Comparison of ENCODE assay signal across 8 cellular contexts in the genomic region with DNA sequence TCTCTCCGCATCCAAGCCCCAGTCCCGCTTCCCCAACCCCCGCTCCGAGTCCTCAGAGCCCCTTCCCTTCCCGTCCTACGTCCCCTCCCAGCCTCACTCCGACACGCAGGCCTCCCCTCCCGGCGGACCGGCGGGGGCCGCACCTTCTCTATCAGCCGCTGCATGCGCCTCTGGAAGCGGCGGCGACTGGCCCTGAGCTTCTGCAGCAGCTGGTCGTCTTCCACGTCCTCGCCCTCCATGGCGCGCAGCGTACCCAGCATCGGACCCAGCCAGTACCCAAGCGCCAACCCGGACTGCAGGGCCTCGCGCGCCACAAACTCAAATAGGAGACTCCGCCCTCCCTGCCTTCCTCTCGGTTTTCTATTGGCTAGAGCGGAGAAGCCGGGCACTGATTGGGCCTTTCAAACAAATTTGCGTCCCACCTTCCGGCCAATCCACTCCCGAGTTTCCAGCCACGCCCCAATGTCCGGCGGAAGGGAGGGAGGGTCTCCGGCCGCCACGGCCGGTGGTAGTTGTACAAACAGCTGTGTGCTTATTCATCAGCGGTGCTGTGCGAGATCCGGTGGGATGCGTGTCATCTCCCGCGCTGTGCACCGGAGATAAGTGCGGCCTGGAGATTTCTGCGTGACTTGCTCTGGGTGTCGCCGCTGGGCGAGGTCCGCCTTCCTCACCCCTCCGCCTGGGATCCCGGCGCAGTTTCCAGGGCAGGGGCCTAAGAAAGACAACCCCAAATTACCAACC. TPM values are rescaled to one million over a fixed set of nuclear protein-coding genes. Genes with fewer than 3 reads are reported as not detected.
DNase-seq lines count a peak whose midpoint lies in the region; ATAC-seq, FAIRE-seq and TF ChIP-seq lines count a peak whose summit lies in the region.

A gene with protein sequence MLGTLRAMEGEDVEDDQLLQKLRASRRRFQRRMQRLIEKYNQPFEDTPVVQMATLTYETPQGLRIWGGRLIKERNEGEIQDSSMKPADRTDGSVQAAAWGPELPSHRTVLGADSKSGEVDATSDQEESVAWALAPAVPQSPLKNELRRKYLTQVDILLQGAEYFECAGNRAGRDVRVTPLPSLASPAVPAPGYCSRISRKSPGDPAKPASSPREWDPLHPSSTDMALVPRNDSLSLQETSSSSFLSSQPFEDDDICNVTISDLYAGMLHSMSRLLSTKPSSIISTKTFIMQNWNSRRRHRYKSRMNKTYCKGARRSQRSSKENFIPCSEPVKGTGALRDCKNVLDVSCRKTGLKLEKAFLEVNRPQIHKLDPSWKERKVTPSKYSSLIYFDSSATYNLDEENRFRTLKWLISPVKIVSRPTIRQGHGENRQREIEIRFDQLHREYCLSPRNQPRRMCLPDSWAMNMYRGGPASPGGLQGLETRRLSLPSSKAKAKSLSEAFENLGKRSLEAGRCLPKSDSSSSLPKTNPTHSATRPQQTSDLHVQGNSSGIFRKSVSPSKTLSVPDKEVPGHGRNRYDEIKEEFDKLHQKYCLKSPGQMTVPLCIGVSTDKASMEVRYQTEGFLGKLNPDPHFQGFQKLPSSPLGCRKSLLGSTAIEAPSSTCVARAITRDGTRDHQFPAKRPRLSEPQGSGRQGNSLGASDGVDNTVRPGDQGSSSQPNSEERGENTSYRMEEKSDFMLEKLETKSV (minus strand): TSS at position 295 of the 741 bp plus-strand sequence. CDS start 35 bp downstream, at position 260.

- POLR2A ChIA-PET in activated naive CD8-positive, alpha-beta T cell treated with anti-CD3 and anti-CD28 coated beads, Interleukin-2, amount 10 ng/mL, durations not matched to agents 7 days and 5 days (lab: Charles Lee): interaction anchor here (0.6 to 1.7 kb wide), 8 partner anchors 9 to 647 kb away, joined by 3 to 9 read pairs (median 4); a partner anchor contains a TSS

- 0 to 1% methylated on average over 30 to 59 of the region's 60 CpGs for WGBS in upper lobe of left lung, 2 donors

- no peaks in the 10 kb centered on the region for H3K9me3 ChIP-seq in cardiac muscle cell (ENCODE audit: low read depth)
- H3K9me3 ChIP-seq in upper lobe of left lung: no peaks in the 10 kb centered on the region

- peak within 1 kb of the TSS; percentile 99 for H3K27ac Mint-ChIP-seq in activated naive CD8-positive, alpha-beta T cell treated with anti-CD3 and anti-CD28 coated beads, Interleukin-2, amount 10 ng/mL, durations not matched to agents 7 days and 5 days

- ATAC-seq in HG02798 (IDR thresholded peaks at IDR 0.05; ENCODE audit: poor library complexity, unreplicated experiment) (peak; percentile 98), upper lobe of left lung (ENCODE audit: low FRiP score in 2 of 2) (peak; percentile 96 to 99)
- ATAC-seq in activated naive CD8-positive, alpha-beta T cell treated with anti-CD3 and anti-CD28 coated beads, Interleukin-2, amount 10 ng/mL, durations not matched to agents 7 days and 5 days (ENCODE audit: low read depth): peak; percentile 95

- DNase-seq in GM12891 (ENCODE audit: insufficient read length, low spot score) (peak; percentile 97), NCI-H1417 treated with DMSO at 0.1 percent for 48 hours (lab: John Stamatoyannopoulos, UW) (peak; percentile 92), SW 1271 (lab: John Stamatoyannopoulos, UW) (peak; percentile 95 to 96), cardiac muscle cell (ENCODE audit: low read depth in 1 of 2, low spot score in 1 of 2) (peak; percentile 96), pons (ENCODE audit: low spot score) (peak; percentile 96), upper lobe of left lung (peak; percentile 92)
- DNase-seq in activated naive CD8-positive, alpha-beta T cell treated with anti-CD3 and anti-CD28 coated beads, Interleukin-2, amount 10 ng/mL, durations not matched to agents 7 days and 5 days: peak; percentile 91

- H3K27me3 Mint-ChIP-seq in activated naive CD8-positive, alpha-beta T cell treated with anti-CD3 and anti-CD28 coated beads, Interleukin-2, amount 10 ng/mL, durations not matched to agents 7 days and 5 days: peaks cover 2% of the 10 kb centered on the region

- H3K27me3 ChIP-seq in cardiac muscle cell (no peaks in the 10 kb centered on the region), upper lobe of left lung (no peaks in the 10 kb centered on the region)

- peaks cover 17% of the 10 kb centered on the region for H3K4me1 ChIP-seq in cardiac muscle cell (ENCODE audit: low read depth)
- H3K4me1 ChIP-seq in upper lobe of left lung: peaks cover 9 to 20% (median 11%) of the 10 kb centered on the region in 4 donors

- H3K9me3 Mint-ChIP-seq in activated naive CD8-positive, alpha-beta T cell treated with anti-CD3 and anti-CD28 coated beads, Interleukin-2, amount 10 ng/mL, durations not matched to agents 7 days and 5 days: no peaks in the 10 kb centered on the region

- TF ChIP-seq EP300 in upper lobe of left lung (IDR thresholded peaks at IDR 0.05): no peak

- TF ChIP-seq POLR2A in GM12891 (IDR thresholded peaks at IDR 0.05; ENCODE audit: low read depth, low read length) (peak; percentile 63), upper lobe of left lung (IDR thresholded peaks at IDR 0.05) (peak in 1 of 4 donors; percentile 72)

- H3K36me3 Mint-ChIP-seq in activated naive CD8-positive, alpha-beta T cell treated with anti-CD3 and anti-CD28 coated beads, Interleukin-2, amount 10 ng/mL, durations not matched to agents 7 days and 5 days: peaks cover 40% of the 10 kb centered on the region

- H3K27ac ChIP-seq in cardiac muscle cell (peak within 1 kb of the TSS; percentile 59), upper lobe of left lung (peak within 1 kb of the TSS in 3 of 4 donors; percentile 52 to 68 (median 55))

- peak; percentile 99 for FAIRE-seq in GM12891 (lab: Jason Lieb, UNC)

- peaks cover 42% of the 10 kb centered on the region for H3K4me1 Mint-ChIP-seq in activated naive CD8-positive, alpha-beta T cell treated with anti-CD3 and anti-CD28 coated beads, Interleukin-2, amount 10 ng/mL, durations not matched to agents 7 days and 5 days

- H3K36me3 ChIP-seq in cardiac muscle cell (no peaks in the 10 kb centered on the region), upper lobe of left lung (no peaks in the 10 kb centered on the region)

- H3K4me3 ChIP-seq in cardiac muscle cell: peak within 1 kb of the TSS; percentile 88
- H3K4me3 ChIP-seq in upper lobe of left lung: peak within 1 kb of the TSS; percentile 66 to 86 (median 80)

- no peak for TF ChIP-seq CTCF in cardiac muscle cell (IDR thresholded peaks at IDR 0.05; ENCODE audit: low read depth, low read length)
- no peak for TF ChIP-seq CTCF in upper lobe of left lung (IDR thresholded peaks at IDR 0.05)

- peak within 1 kb of the TSS; percentile 100 for H3K4me3 Mint-ChIP-seq in activated naive CD8-positive, alpha-beta T cell treated with anti-CD3 and anti-CD28 coated beads, Interleukin-2, amount 10 ng/mL, durations not matched to agents 7 days and 5 days

TF ChIP-seq in GM12891, 5 proteins besides CTCF, POLR2A, EP300 and RAD21:
- peak; percentile 55; the same call in 1 of the 2 replicates for TF ChIP-seq POU2F2 (IDR thresholded peaks at IDR 0.05; ENCODE audit: low read depth, low read length)
- TF ChIP-seq SPI1 (IDR thresholded peaks at IDR 0.05; ENCODE audit: low read depth, low read length): no peak
- TF ChIP-seq TAF1 (IDR thresholded peaks at IDR 0.05; ENCODE audit: low read depth, low read length): peak; percentile 38; the same call in 1 of the 2 replicates
- no peak for TF ChIP-seq PAX5 (IDR thresholded peaks at IDR 0.05; ENCODE audit: insufficient read depth, low read length, severe bottlenecking)
- peak; percentile 84 for TF ChIP-seq POLR2AphosphoS5 (IDR thresholded peaks at IDR 0.05; ENCODE audit: low read depth, low read length)

RNA-seq across cellular contexts. Expression of the gene that starts here (rescaled TPM):
- polyA plus RNA-seq in GM12891 (2012; ENCODE audit: low read depth, missing spikeins): 20.5 TPM
- total RNA-seq in activated naive CD8-positive, alpha-beta T cell treated with anti-CD3 and anti-CD28 coated beads, Interleukin-2, amount 10 ng/mL, durations not matched to agents 7 days and 5 days: 100 to 1,000 TPM; 100 to 109 TPM
- total RNA-seq in cardiac muscle cell (14.3 and 53.3 TPM in 2 replicates), upper lobe of left lung (1 to 10 TPM in 4 of 6 donors, under 1 TPM in 1, not detected in 1; 0.98 to 3.2 (median 1.3) TPM)
- 8.0 and 36.3 TPM in 2 replicates for polyA plus RNA-seq in cardiac muscle cell

Comparison
In these comparisons a context has a peak if more than half of its experiments do, and no peak if none do; other contexts are left out.
1. Peak in every context shown above with its lines: DNase-seq, ATAC-seq, H3K4me3 ChIP-seq and H3K27ac ChIP-seq.